Comparison of ENCODE assay signal across 1 cellular context in the genomic region with DNA sequence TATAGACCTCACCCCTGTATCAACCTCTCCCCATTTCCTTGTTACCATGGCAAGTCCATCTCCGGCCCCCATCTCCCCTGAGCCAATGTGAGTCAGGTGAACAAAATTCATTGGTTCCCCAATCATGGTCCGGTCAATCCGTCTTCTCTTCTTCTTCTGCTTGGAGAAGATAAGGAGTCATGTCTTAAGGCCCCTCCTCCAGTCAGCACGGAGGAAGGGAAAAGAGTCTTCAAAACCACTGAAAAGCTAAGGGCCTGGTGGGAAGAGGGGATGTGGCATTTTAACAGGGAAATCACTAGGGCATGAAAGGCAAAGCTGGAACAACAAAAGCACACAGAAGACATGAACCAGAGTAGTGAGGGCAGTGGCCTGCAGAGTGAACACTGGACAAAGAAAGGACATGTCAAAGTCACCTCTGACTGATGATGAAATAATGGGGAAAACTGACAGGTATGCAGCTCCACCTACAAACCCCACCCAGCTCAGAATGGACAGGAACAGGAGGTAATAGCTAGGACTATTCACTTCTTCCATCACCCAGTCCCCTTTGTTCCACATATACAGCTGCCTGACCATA.
TF ChIP-seq lines count a peak whose summit lies in the region.

No MANE protein-coding gene starts in this region.

TF ChIP-seq in WTC11, 78 proteins besides CTCF, POLR2A, EP300 and RAD21:
- TF ChIP-seq, protein P1, sequence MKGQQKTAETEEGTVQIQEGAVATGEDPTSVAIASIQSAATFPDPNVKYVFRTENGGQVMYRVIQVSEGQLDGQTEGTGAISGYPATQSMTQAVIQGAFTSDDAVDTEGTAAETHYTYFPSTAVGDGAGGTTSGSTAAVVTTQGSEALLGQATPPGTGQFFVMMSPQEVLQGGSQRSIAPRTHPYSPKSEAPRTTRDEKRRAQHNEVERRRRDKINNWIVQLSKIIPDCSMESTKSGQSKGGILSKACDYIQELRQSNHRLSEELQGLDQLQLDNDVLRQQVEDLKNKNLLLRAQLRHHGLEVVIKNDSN (CRISPR knock-in tag; IDR thresholded peaks at IDR 0.05): no peak
- TF ChIP-seq E2F5 (CRISPR knock-in tag; IDR thresholded peaks at IDR 0.05): no peak
- no peak for TF ChIP-seq USF2 (CRISPR knock-in tag; IDR thresholded peaks at IDR 0.05)
- TF ChIP-seq ERG (CRISPR knock-in tag; IDR thresholded peaks at IDR 0.05): no peak
